ENCODE assay signal across 20 cellular contexts in the genomic region with DNA sequence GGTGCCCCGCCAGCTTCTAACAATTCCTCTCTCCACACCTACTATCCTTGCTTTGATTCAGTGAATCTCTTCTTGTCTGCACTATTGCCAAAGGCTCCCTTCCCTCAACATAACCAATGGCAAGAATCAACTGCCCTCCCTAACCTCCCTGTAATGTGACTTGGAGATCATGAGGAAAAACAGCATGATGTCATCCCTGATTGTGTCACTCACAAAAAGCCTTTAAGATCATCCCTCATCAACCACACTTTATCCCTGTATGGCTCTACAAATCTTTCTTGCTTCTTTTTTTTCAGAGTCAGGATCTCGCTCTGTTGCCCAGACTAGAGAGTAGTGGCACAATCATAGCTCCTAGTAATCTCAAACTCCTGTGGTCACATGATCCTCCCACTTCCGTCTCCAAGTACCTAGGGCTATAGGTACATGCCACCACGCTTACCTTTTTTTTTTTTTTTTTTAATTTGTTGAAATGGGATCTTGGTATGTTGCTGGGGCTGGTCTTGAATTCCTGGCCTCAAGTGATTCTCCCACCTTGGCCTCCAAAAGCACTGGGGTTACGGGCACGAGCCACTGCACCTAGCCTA.
"Had no signal": no experiment of that assay in that cellular context is flagged by ENCODE, and none has a peak within 500 bp of the region (broad histone marks: within the 10 kb centered on the region; RNA-seq: fewer than 3 reads in every experiment).

No MANE protein-coding gene starts in this region.

- H3K9me3 ChIP-seq: ascending aorta, colonic mucosa, left ventricle myocardium inferior, uterus had no signal

- ATAC-seq: activated CD4-positive, CD25-positive, alpha-beta regulatory T cell treated with anti-CD3 and anti-CD28 coated beads, Interleukin-2, amount 50 U/mL, for 24 hours; activated CD8-positive, alpha-beta T cell treated with anti-CD3 and anti-CD28 coated beads, Interleukin-2, amount 10 ng/mL, durations not matched to agents 7 days and 5 days; activated naive CD4-positive, alpha-beta T cell treated with anti-CD3 and anti-CD28 coated beads, Interleukin-2, amount 50 U/mL, for 72 hours; foreskin keratinocyte; naive thymus-derived CD8-positive, alpha-beta T cell; sciatic nerve; stimulated activated naive B cell treated with anti-CD40 and anti-IgM and Interleukin-4, amounts not matched to agents 10 μg/mL and 1 μg/mL and 100 μg/mL, for 72 hours had no signal

- H3K27me3 Mint-ChIP-seq: activated CD4-positive, alpha-beta T cell treated with anti-CD3 and anti-CD28 coated beads, Interleukin-2, amount 10 ng/mL, durations not matched to agents 7 days and 5 days; central memory CD8-positive, alpha-beta T cell; naive thymus-derived CD8-positive, alpha-beta T cell; stimulated activated naive B cell treated with anti-CD40 and anti-IgM and Interleukin-4, amounts not matched to agents 10 μg/mL and 1 μg/mL and 100 μg/mL, for 72 hours had no signal

- H3K36me3 ChIP-seq: uterus had no signal

- H3K4me1 ChIP-seq: ascending aorta, colonic mucosa, foreskin keratinocyte, left ventricle myocardium inferior, uterus had no signal

- H3K27me3 ChIP-seq: ascending aorta, brain microvascular endothelial cell, colonic mucosa, dorsolateral prefrontal cortex, foreskin keratinocyte, uterus had no signal

- DNase-seq: activated CD4-positive, alpha-beta T cell treated with anti-CD3 and anti-CD28 coated beads, Interleukin-2, amount 10 ng/mL, durations not matched to agents 7 days and 5 days; activated CD8-positive, alpha-beta T cell treated with anti-CD3 and anti-CD28 coated beads, Interleukin-2, amount 10 ng/mL, durations not matched to agents 7 days and 5 days; brain microvascular endothelial cell; colonic mucosa; dorsolateral prefrontal cortex; foreskin keratinocyte; left ventricle myocardium inferior; naive thymus-derived CD8-positive, alpha-beta T cell; stimulated activated CD4-positive, alpha-beta T cell treated with anti-CD3 and anti-CD28 coated beads, Interleukin-2, amount 100 ng/mL, for 48 hours; stimulated activated CD8-positive, alpha-beta memory T cell treated with anti-CD3 and anti-CD28 coated beads, Interleukin-4, amount 100 ng/mL, for 48 hours; stimulated activated naive B cell treated with anti-CD40 and anti-IgM and Interleukin-4, amounts not matched to agents 10 μg/mL and 1 μg/mL and 100 μg/mL, for 72 hours; trophoblast cell; uterus had no signal

- H3K9me3 Mint-ChIP-seq: activated CD4-positive, alpha-beta T cell treated with anti-CD3 and anti-CD28 coated beads, Interleukin-2, amount 10 ng/mL, durations not matched to agents 7 days and 5 days; activated naive CD4-positive, alpha-beta T cell treated with anti-CD3 and anti-CD28 coated beads, Interleukin-2, amount 50 U/mL, for 72 hours; central memory CD8-positive, alpha-beta T cell; mesothelial cell of epicardium; naive thymus-derived CD8-positive, alpha-beta T cell; stimulated activated naive B cell treated with anti-CD40 and anti-IgM and Interleukin-4, amounts not matched to agents 10 μg/mL and 1 μg/mL and 100 μg/mL, for 72 hours had no signal

- H3K4me3 Mint-ChIP-seq: activated CD4-positive, alpha-beta T cell treated with anti-CD3 and anti-CD28 coated beads, Interleukin-2, amount 10 ng/mL, durations not matched to agents 7 days and 5 days; activated CD8-positive, alpha-beta T cell treated with anti-CD3 and anti-CD28 coated beads, Interleukin-2, amount 10 ng/mL, durations not matched to agents 7 days and 5 days; central memory CD8-positive, alpha-beta T cell; mesothelial cell of epicardium; naive thymus-derived CD8-positive, alpha-beta T cell; stimulated activated naive B cell treated with anti-CD40 and anti-IgM and Interleukin-4, amounts not matched to agents 10 μg/mL and 1 μg/mL and 100 μg/mL, for 72 hours had no signal

- H3K27ac Mint-ChIP-seq: activated CD8-positive, alpha-beta T cell treated with anti-CD3 and anti-CD28 coated beads, Interleukin-2, amount 10 ng/mL, durations not matched to agents 7 days and 5 days; activated naive CD4-positive, alpha-beta T cell treated with anti-CD3 and anti-CD28 coated beads, Interleukin-2, amount 50 U/mL, for 72 hours; mesothelial cell of epicardium had no signal

- H3K4me1 Mint-ChIP-seq: activated CD4-positive, alpha-beta T cell treated with anti-CD3 and anti-CD28 coated beads, Interleukin-2, amount 10 ng/mL, durations not matched to agents 7 days and 5 days; central memory CD8-positive, alpha-beta T cell; mesothelial cell of epicardium; stimulated activated naive B cell treated with anti-CD40 and anti-IgM and Interleukin-4, amounts not matched to agents 10 μg/mL and 1 μg/mL and 100 μg/mL, for 72 hours had no signal

- H3K27ac ChIP-seq: ascending aorta, brain microvascular endothelial cell, colonic mucosa, foreskin keratinocyte, left ventricle myocardium inferior, uterus had no signal

- H3K4me3 ChIP-seq: ascending aorta, colonic mucosa, dorsolateral prefrontal cortex, left ventricle myocardium inferior, smooth muscle cell, uterus had no signal
